Comparison of ENCODE assay signal across 9 cellular contexts in genomic region chr11:116786966-116787365, GRCh38. TPM values are rescaled to one million over a fixed set of nuclear protein-coding genes. Genes with fewer than 3 reads are reported as not detected.
DNase-seq lines count a peak whose midpoint lies in the region; ATAC-seq and TF ChIP-seq lines count a peak whose summit lies in the region.
"Had no signal": no experiment of that assay in that cellular context is flagged by ENCODE, and none has a peak within 500 bp of the region (broad histone marks: within the 10 kb centered on the region; RNA-seq: fewer than 3 reads in every experiment).

No MANE protein-coding gene starts in this region.

- H3K9ac ChIP-seq in rectal smooth muscle tissue (ENCODE audit: low read length) = no peak overlapping the region

- H3K4me1 ChIP-seq in SJCRH30 (peaks cover 8% of the 10 kb centered on the region; the same call in 1 of the 2 replicates), rectal smooth muscle tissue (ENCODE audit: control insufficient read depth, insufficient read depth, low read length) (peaks cover 7% of the 10 kb centered on the region)

- no peak for DNase-seq in GM12864 (ENCODE audit: low read depth)
- DNase-seq in SJCRH30 = peak in 1 of 2 experiments; percentile 20
- no peak for DNase-seq in fibroblast of mammary gland (ENCODE audit: low read depth)
- DNase-seq: activated CD4-positive, alpha-beta T cell treated with anti-CD3 and anti-CD28 coated beads for 1 hour had no signal

- H3K27ac ChIP-seq in SJCRH30 = no peak overlapping the region; the same call in 1 of the 2 replicates
- no peak overlapping the region for H3K27ac ChIP-seq in rectal smooth muscle tissue (ENCODE audit: low read depth, low read length)

- no peak for TF ChIP-seq CTCF in GM12864 (IDR thresholded peaks at IDR 0.05; ENCODE audit: low read depth, low read length, missing control alignments)
- no peak for TF ChIP-seq CTCF in fibroblast of mammary gland (conservative IDR thresholded peaks at IDR 0.05; ENCODE audit: control insufficient read depth, insufficient read depth, low read depth, low read length)

- peaks cover 22% of the 10 kb centered on the region for H3K36me3 ChIP-seq in SJCRH30
- H3K36me3 ChIP-seq in rectal smooth muscle tissue (ENCODE audit: control insufficient read depth, insufficient read depth, low read length) = peaks cover 29% of the 10 kb centered on the region

- H3K27me3 ChIP-seq in SJCRH30 = no peaks in the 10 kb centered on the region
- H3K27me3 ChIP-seq in rectal smooth muscle tissue (ENCODE audit: control insufficient read depth, insufficient read depth, low read length) = no peaks in the 10 kb centered on the region

- ATAC-seq in HG03521 (IDR thresholded peaks at IDR 0.05; ENCODE audit: unreplicated experiment) (no peak), HG02884 (IDR thresholded peaks at IDR 0.05; ENCODE audit: unreplicated experiment) (no peak), GM19467 (IDR thresholded peaks at IDR 0.05; ENCODE audit: unreplicated experiment) (no peak), HG02973 (IDR thresholded peaks at IDR 0.05; ENCODE audit: unreplicated experiment) (no peak)

- no peaks in the 10 kb centered on the region for H3K9me3 ChIP-seq in SJCRH30 (replicated peaks)

- peak overlapping the region; percentile 88 for H3K4me3 ChIP-seq in GM12864 (ENCODE audit: low read depth, low read length)
- H3K4me3 ChIP-seq in SJCRH30 = peak overlapping the region; percentile 91
- H3K4me3 ChIP-seq in fibroblast of mammary gland (ENCODE audit: control insufficient read depth, low read depth, low read length) = peak overlapping the region; percentile 79
- H3K4me3 ChIP-seq in rectal smooth muscle tissue (ENCODE audit: low read length) = peak overlapping the region; percentile 82

RNA-seq across cellular contexts. Expression of gene ZPR1, which starts 0.9 kb away (rescaled TPM):
- total RNA-seq in SJCRH30 (2014; rRNA removed; shearing (Covaris generic)) = 33.3 and 42.3 TPM in 2 replicates

RNA-seq across cellular contexts. Expression of gene APOA5, which starts 4.7 kb away (rescaled TPM):
- total RNA-seq in SJCRH30 (2014; rRNA removed; shearing (Covaris generic)) = not detected in 2 replicates

RNA-seq across cellular contexts. Expression of gene BUD13, which starts 14.2 kb away (rescaled TPM):
- total RNA-seq in SJCRH30 (2014; rRNA removed; shearing (Covaris generic)) = 21.6 and 21.7 TPM in 2 replicates

RNA-seq across cellular contexts. Expression of gene APOA4, which starts 36.1 kb away (rescaled TPM):
- total RNA-seq in SJCRH30 (2014; rRNA removed; shearing (Covaris generic)) = not detected in 2 replicates

RNA-seq across cellular contexts. Expression of gene APOC3, which starts 42.7 kb away (rescaled TPM):
- total RNA-seq in SJCRH30 (2014; rRNA removed; shearing (Covaris generic)) = not detected in 2 replicates
